Comparison of ENCODE assay signal across 1 cellular context in the genomic region with DNA sequence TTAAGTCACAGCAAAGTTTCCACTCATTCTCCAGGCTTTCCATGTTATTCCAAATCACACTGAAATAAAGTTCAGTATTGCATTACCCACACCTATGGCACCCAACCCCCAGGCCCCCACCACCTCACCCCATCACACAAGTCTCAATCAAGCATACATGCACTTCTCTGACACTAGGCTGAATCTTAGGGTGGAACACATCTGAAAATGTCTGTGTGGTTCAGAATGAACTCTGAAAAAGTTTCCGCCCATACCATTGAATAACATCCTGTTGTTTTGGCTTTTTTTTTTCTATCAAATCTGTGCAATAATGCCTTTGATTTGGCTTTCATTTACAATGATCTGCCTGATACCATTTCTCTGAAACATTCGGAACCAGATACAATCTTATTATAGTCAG.
TF ChIP-seq lines count a peak whose summit lies in the region.

No MANE protein-coding gene starts in this region.

TF ChIP-seq in SK-N-SH treated with all-trans-retinoic acid at 6 μM for 48 hours, 23 proteins besides CTCF, POLR2A, EP300 and RAD21:
- TF ChIP-seq PATZ1 (CRISPR knock-in tag; IDR thresholded peaks at IDR 0.05; ENCODE audit: borderline replicate concordance) (no peak), TSHZ2 (CRISPR knock-in tag; IDR thresholded peaks at IDR 0.05) (no peak), ZFP30 (CRISPR knock-in tag; IDR thresholded peaks at IDR 0.05) (no peak), ZNF565 (CRISPR knock-in tag; conservative IDR thresholded peaks at IDR 0.05; ENCODE audit: low read depth) (no peak), CSDC2 (CRISPR knock-in tag; IDR thresholded peaks at IDR 0.05) (no peak), ISL1 (CRISPR knock-in tag; IDR thresholded peaks at IDR 0.05) (no peak)
